ENCODE assay signal across 30 cellular contexts in genomic region chr20:64207641-64208590, GRCh38. TPM values are rescaled to one million over a fixed set of nuclear protein-coding genes. Genes with fewer than 3 reads are reported as not detected.
"Had no signal": no experiment of that assay in that cellular context is flagged by ENCODE, and none has a peak within 500 bp of the region (broad histone marks: within the 10 kb centered on the region; RNA-seq: fewer than 3 reads in every experiment).

No MANE protein-coding gene starts in this region.

- H3K36me3 ChIP-seq: esophagus squamous epithelium, pancreas, suprapubic skin, transverse colon, upper lobe of right lung, uterus had no signal

- FAIRE-seq: endometrium, keratinocyte, pancreas had no signal

- DNase-seq: cortex of kidney; effector memory CD8-positive, alpha-beta T cell; erythroblast; esophagus squamous epithelium; foreskin melanocyte; hypothalamus; mucosa of descending colon; naive B cell; occipital lobe; stimulated activated CD4-positive, alpha-beta T cell treated with anti-CD3 and anti-CD28 coated beads, Interleukin-12 subunit alpha, Interleukin-12 subunit beta, amount 100 ng/mL, for 4 hours; stimulated activated CD4-positive, alpha-beta T cell treated with anti-CD3 and anti-CD28 coated beads, Interleukin-1b, Interleukin-23, amount 100 ng/mL, for 48 hours; stimulated activated CD4-positive, alpha-beta T cell treated with anti-CD3 and anti-CD28 coated beads, Interleukin-4, amount 100 ng/mL, for 1 hour; stimulated activated CD8-positive, alpha-beta memory T cell treated with anti-CD3 and anti-CD28 coated beads, Interleukin-4, amount 100 ng/mL, for 48 hours; stimulated activated naive CD4-positive, alpha-beta T cell; stimulated activated naive CD8-positive, alpha-beta T cell treated with anti-CD3 and anti-CD28 coated beads, Interleukin-15, amount 100 ng/mL, for 72 hours; transverse colon; upper lobe of right lung; uterus had no signal

- H3K4me3 ChIP-seq: esophagus squamous epithelium, lung, mucosa of descending colon, pancreas, smooth muscle cell, suprapubic skin, transverse colon, upper lobe of right lung, uterus had no signal

- H3K36me3 Mint-ChIP-seq: memory B cell, mesothelial cell of epicardium, naive B cell had no signal

- H3K4me1 ChIP-seq: pancreas had no signal

- H3K4me1 Mint-ChIP-seq: memory B cell; naive B cell; stimulated activated naive CD8-positive, alpha-beta T cell treated with anti-CD3 and anti-CD28 coated beads, Interleukin-15, amount 100 ng/mL, for 72 hours had no signal

- H3K4me2 ChIP-seq: smooth muscle cell had no signal

- H3K27me3 Mint-ChIP-seq: stimulated activated naive CD8-positive, alpha-beta T cell treated with anti-CD3 and anti-CD28 coated beads, Interleukin-15, amount 100 ng/mL, for 72 hours had no signal

- H3K4me3 Mint-ChIP-seq: effector memory CD8-positive, alpha-beta T cell; memory B cell; mesothelial cell of epicardium; nephron; stimulated activated naive CD8-positive, alpha-beta T cell treated with anti-CD3 and anti-CD28 coated beads, Interleukin-15, amount 100 ng/mL, for 72 hours had no signal

- H3K27ac Mint-ChIP-seq: memory B cell, mesothelial cell of epicardium, nephron had no signal

- H3K9me3 Mint-ChIP-seq: effector memory CD8-positive, alpha-beta T cell; memory B cell; mesothelial cell of epicardium; naive B cell; nephron; stimulated activated naive CD8-positive, alpha-beta T cell treated with anti-CD3 and anti-CD28 coated beads, Interleukin-15, amount 100 ng/mL, for 72 hours had no signal

- H3K27ac ChIP-seq: esophagus squamous epithelium, pancreas, suprapubic skin, transverse colon, upper lobe of right lung, uterus had no signal

- H3K27me3 ChIP-seq: pancreas, transverse colon, upper lobe of right lung, uterus had no signal

- ATAC-seq: effector memory CD8-positive, alpha-beta T cell; mucosa of descending colon; pancreas; sciatic nerve; stimulated activated naive CD8-positive, alpha-beta T cell treated with anti-CD3 and anti-CD28 coated beads, Interleukin-15, amount 100 ng/mL, for 72 hours; upper lobe of right lung had no signal

- H3K9me3 ChIP-seq: esophagus squamous epithelium, mucosa of descending colon, pancreas, suprapubic skin, transverse colon, upper lobe of right lung, uterus had no signal

RNA-seq across cellular contexts. Expression of gene MYT1, which starts 43.7 kb away (rescaled TPM):
- total RNA-seq: dermis microvascular lymphatic vessel endothelial cell, esophagus squamous epithelium, posterior vena cava, sciatic nerve had no signal
- polyA plus RNA-seq: keratinocyte, smooth muscle cell had no signal
